ENCODE assay signal across 2 cellular contexts in the genomic region with DNA sequence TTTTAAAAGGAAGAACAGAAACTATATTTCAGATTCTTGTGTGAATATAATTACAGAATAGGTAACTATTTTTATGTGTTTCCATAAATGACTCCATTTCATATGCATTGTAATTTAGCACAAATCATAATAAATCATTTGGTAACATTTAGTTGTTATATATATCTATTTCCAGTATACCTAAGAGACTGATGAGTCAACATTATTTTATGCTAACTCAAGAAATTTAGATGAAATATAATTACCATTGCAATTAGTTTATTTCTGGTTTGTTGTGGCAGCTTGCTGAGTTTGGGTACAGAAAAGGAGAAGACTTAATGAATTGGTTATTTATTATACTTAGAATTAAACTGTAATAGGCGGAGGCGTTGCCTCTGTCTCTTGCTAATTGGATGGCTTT.
TF ChIP-seq lines count a peak whose summit lies in the region.

No MANE protein-coding gene starts in this region.

TF ChIP-seq in HepG2, 621 proteins besides CTCF, POLR2A, EP300 and RAD21 (continues in another document):
- TF ChIP-seq MAFK (conservative IDR thresholded peaks at IDR 0.05 in 1 of 2, IDR thresholded peaks at IDR 0.05 in 1 of 2; ENCODE audit: low read length in 2 of 2) (peak; percentile 64 to 73), RORA (CRISPR knock-in tag; IDR thresholded peaks at IDR 0.05) (no peak), PTBP1 (IDR thresholded peaks at IDR 0.05; ENCODE audit: low read depth, low read length, poor library complexity, severe bottlenecking) (no peak), PRPF4 (IDR thresholded peaks at IDR 0.05; ENCODE audit: low read depth, low read length, poor library complexity, severe bottlenecking) (no peak)
- TF ChIP-seq, protein P1, sequence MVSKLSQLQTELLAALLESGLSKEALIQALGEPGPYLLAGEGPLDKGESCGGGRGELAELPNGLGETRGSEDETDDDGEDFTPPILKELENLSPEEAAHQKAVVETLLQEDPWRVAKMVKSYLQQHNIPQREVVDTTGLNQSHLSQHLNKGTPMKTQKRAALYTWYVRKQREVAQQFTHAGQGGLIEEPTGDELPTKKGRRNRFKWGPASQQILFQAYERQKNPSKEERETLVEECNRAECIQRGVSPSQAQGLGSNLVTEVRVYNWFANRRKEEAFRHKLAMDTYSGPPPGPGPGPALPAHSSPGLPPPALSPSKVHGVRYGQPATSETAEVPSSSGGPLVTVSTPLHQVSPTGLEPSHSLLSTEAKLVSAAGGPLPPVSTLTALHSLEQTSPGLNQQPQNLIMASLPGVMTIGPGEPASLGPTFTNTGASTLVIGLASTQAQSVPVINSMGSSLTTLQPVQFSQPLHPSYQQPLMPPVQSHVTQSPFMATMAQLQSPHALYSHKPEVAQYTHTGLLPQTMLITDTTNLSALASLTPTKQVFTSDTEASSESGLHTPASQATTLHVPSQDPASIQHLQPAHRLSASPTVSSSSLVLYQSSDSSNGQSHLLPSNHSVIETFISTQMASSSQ (IDR thresholded peaks at IDR 0.05; ENCODE audit: low read depth): no peak
- TF ChIP-seq, protein P1 (CRISPR knock-in tag; IDR thresholded peaks at IDR 0.05; ENCODE audit: borderline replicate concordance): no peak
- TF ChIP-seq, protein P2, sequence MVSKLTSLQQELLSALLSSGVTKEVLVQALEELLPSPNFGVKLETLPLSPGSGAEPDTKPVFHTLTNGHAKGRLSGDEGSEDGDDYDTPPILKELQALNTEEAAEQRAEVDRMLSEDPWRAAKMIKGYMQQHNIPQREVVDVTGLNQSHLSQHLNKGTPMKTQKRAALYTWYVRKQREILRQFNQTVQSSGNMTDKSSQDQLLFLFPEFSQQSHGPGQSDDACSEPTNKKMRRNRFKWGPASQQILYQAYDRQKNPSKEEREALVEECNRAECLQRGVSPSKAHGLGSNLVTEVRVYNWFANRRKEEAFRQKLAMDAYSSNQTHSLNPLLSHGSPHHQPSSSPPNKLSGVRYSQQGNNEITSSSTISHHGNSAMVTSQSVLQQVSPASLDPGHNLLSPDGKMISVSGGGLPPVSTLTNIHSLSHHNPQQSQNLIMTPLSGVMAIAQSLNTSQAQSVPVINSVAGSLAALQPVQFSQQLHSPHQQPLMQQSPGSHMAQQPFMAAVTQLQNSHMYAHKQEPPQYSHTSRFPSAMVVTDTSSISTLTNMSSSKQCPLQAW (CRISPR knock-in tag; IDR thresholded peaks at IDR 0.05): no peak

TF ChIP-seq in IMR-90, 13 proteins besides CTCF, POLR2A, EP300 and RAD21 (continued from another document):
- TF ChIP-seq RCOR1 (IDR thresholded peaks at IDR 0.05; ENCODE audit: insufficient replicate concordance, low read length): no peak
- TF ChIP-seq NFE2L2 (IDR thresholded peaks at IDR 0.05; ENCODE audit: low read depth, low read length): no peak
- no peak for TF ChIP-seq FOS (IDR thresholded peaks at IDR 0.05; ENCODE audit: low read depth, low read length)
- TF ChIP-seq MAZ (IDR thresholded peaks at IDR 0.05; ENCODE audit: borderline replicate concordance, low read depth, low read length): no peak
TF ChIP-seq in IMR-90: peak in this region for 1.
